In the genomic region with DNA sequence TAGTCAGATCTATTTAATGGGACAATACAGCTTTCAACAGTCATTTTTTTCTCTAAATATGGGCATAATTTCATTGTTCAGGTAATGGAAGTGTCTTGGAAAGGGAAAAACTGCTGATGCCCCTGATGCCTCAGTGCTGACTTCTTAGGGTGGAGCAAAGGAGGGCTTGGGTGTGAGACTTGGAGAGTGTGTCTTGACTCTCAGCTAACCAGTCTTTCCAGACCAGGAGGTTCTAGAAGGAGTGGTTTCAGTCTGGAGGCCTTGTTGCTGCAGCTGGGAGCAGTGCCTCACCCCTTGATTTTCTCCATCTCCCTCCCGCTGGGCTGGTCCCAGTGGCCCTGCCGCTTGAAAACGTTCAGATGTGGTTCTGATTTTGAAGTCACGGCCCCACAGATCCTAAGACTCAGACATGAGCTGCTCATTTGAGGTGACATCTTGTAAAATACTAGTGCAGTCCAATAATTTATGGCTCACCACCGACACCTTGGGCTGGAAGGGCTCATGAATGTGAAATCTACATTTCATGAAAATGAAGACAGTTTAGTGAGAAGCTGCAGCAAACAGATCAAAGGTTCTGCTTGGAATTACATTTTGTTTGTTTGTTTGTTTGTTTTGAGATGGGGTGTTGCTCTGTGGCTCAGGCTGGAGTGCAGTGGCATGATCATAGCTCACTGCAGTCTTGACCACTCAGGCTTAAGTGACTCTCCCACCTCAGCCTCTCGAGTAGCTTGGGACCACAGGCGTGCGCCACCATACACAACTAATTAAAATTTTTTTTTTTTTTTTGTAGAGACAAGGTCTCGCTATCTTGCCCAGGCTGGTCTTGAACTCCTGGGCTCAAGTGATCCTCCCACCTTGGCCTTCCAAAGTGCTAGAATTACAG, we compare ENCODE assay signal across 21 cellular contexts. TPM values are rescaled to one million over a fixed set of nuclear protein-coding genes. Genes with fewer than 3 reads are reported as not detected.
DNase-seq lines count a peak whose midpoint lies in the region; ATAC-seq and TF ChIP-seq lines count a peak whose summit lies in the region.
"Had no signal": no experiment of that assay in that cellular context is flagged by ENCODE, and none has a peak within 500 bp of the region (broad histone marks: within the 10 kb centered on the region; RNA-seq: fewer than 3 reads in every experiment).

No MANE protein-coding gene starts in this region.

- H3K4me3 ChIP-seq in cardiac muscle cell (no peak overlapping the region), colonic mucosa (no peak overlapping the region), mucosa of descending colon (no peak overlapping the region), dorsolateral prefrontal cortex (no peak overlapping the region)
- H3K4me3 ChIP-seq: gastroesophageal sphincter had no signal

- H3K4me1 Mint-ChIP-seq in type B pancreatic cell (ENCODE audit: unreplicated experiment), result peaks cover 37% of the 10 kb centered on the region

- H3K9me3 Mint-ChIP-seq in type B pancreatic cell, result no peaks in the 10 kb centered on the region
- H3K9me3 Mint-ChIP-seq: naive B cell had no signal

- no peaks in the 10 kb centered on the region for H3K9me3 ChIP-seq in cardiac muscle cell (ENCODE audit: low read depth)
- no peaks in the 10 kb centered on the region for H3K9me3 ChIP-seq in colonic mucosa
- no peaks in the 10 kb centered on the region for H3K9me3 ChIP-seq in mucosa of descending colon
- H3K9me3 ChIP-seq: BE2C, gastroesophageal sphincter had no signal

- TF ChIP-seq CTCF in cardiac muscle cell (IDR thresholded peaks at IDR 0.05; ENCODE audit: low read depth, low read length), result no peak
- TF ChIP-seq CTCF in colonic mucosa (IDR thresholded peaks at IDR 0.05), result no peak
- no peak for TF ChIP-seq CTCF in mucosa of descending colon (IDR thresholded peaks at IDR 0.05)
- TF ChIP-seq CTCF in type B pancreatic cell (conservative IDR thresholded peaks at IDR 0.05), result no peak
- TF ChIP-seq CTCF in dorsolateral prefrontal cortex (IDR thresholded peaks at IDR 0.05 in 54 of 56, conservative IDR thresholded peaks at IDR 0.05 in 2 of 56; ENCODE audit: low read depth in 1 of 56, partially characterized antibody in 56 of 56), result no peak

- peak overlapping the region; percentile 19 for H3K27ac ChIP-seq in cardiac muscle cell
- peak overlapping the region; percentile 90 for H3K27ac ChIP-seq in colonic mucosa
- no peak overlapping the region for H3K27ac ChIP-seq in dorsolateral prefrontal cortex
- H3K27ac ChIP-seq: gastroesophageal sphincter, parathyroid adenoma, VCaP had no signal

- H3K27me3 Mint-ChIP-seq in type B pancreatic cell, result peaks cover 4% of the 10 kb centered on the region

- no peaks in the 10 kb centered on the region for H3K27me3 ChIP-seq in cardiac muscle cell
- H3K27me3 ChIP-seq in colonic mucosa, result no peaks in the 10 kb centered on the region
- peaks cover 0 to 95% (median 29%) of the 10 kb centered on the region in 45 donors for H3K27me3 ChIP-seq in dorsolateral prefrontal cortex

- H3K36me3 ChIP-seq in cardiac muscle cell, result peaks cover 4% of the 10 kb centered on the region
- H3K36me3 ChIP-seq in colonic mucosa, result no peaks in the 10 kb centered on the region
- H3K36me3 ChIP-seq in mucosa of descending colon (ENCODE audit: low read depth), result no peaks in the 10 kb centered on the region
- H3K36me3 ChIP-seq: BE2C, gastroesophageal sphincter had no signal

- H3K4me1 ChIP-seq in cardiac muscle cell (ENCODE audit: low read depth), result peaks cover 34% of the 10 kb centered on the region
- H3K4me1 ChIP-seq in colonic mucosa, result no peaks in the 10 kb centered on the region
- H3K4me1 ChIP-seq in mucosa of descending colon (ENCODE audit: low read depth), result peaks cover 28% of the 10 kb centered on the region
- H3K4me1 ChIP-seq: BE2C had no signal

- H3K36me3 Mint-ChIP-seq in type B pancreatic cell, result peaks cover 35% of the 10 kb centered on the region
- H3K36me3 Mint-ChIP-seq: naive B cell had no signal

- H3K27ac Mint-ChIP-seq in type B pancreatic cell, result peak overlapping the region; percentile 91

- H3K9ac ChIP-seq in colonic mucosa (ENCODE audit: low read depth in 2 of 2, low read length in 2 of 2), result peak overlapping the region in 1 of 2 donors; percentile 71
- H3K9ac ChIP-seq: parathyroid adenoma had no signal

- no peak for DNase-seq in cardiac muscle cell (ENCODE audit: low read depth in 1 of 2, low spot score in 1 of 2)
- no peak for DNase-seq in left cardiac atrium
- DNase-seq in colonic mucosa, result peak; percentile 75
- peak in 2 of 3 donors; percentile 45 to 64 for DNase-seq in mucosa of descending colon
- no peak for DNase-seq in type B pancreatic cell (ENCODE audit: extremely low spot score, unreplicated experiment)
- no peak for DNase-seq in dorsolateral prefrontal cortex
- no peak for DNase-seq in DMS 273 treated with DMSO at 0.1 percent for 48 hours (lab: John Stamatoyannopoulos, UW)
- DNase-seq: 8988T; activated naive CD4-positive, alpha-beta T cell; anterior cingulate cortex; BE2C; MM.1S; naive B cell; NCI-H1930; NCI-H446 treated with DMSO at 0.1 percent for 48 hours; Right ventricle myocardium superior; stimulated activated CD4-positive, alpha-beta T cell treated with anti-CD3 and anti-CD28 coated beads, Interleukin-4, amount 100 ng/mL, for 24 hours had no signal

- intact Hi-C loops in left cardiac atrium (cut with DNase I) (no loop called here), colonic mucosa (cut with DNase I) (no loop called here), mucosa of descending colon (cut with DNase I, micrococcal nuclease) (no loop called here), dorsolateral prefrontal cortex (cut with DNase I) (no loop called here)

- H3K4me3 Mint-ChIP-seq in type B pancreatic cell, result peak overlapping the region; percentile 85

- ATAC-seq in left cardiac atrium, result no peak
- ATAC-seq in mucosa of descending colon, result peak; percentile 17
- no peak for ATAC-seq in HG02571 (IDR thresholded peaks at IDR 0.05; ENCODE audit: unreplicated experiment)
- ATAC-seq: gastroesophageal sphincter had no signal

RNA-seq across cellular contexts. Expression of a gene that starts 5.6 kb away (rescaled TPM):
- 185 and 362 TPM in 2 replicates for total RNA-seq in cardiac muscle cell
- 154 and 237 TPM in 2 replicates for polyA plus RNA-seq in cardiac muscle cell
- 100 to 1,000 TPM; 179 to 198 TPM for total RNA-seq in left cardiac atrium
- 100 to 1,000 TPM; 201 to 250 TPM for total RNA-seq in colonic mucosa
- 100 to 1,000 TPM in 2 of 3 donors, 10 to 100 TPM in 1; 85.2 to 265 (median 177) TPM for total RNA-seq in mucosa of descending colon
- total RNA-seq in type B pancreatic cell (ENCODE audit: low replicate concordance), result 210 and 517 TPM in 2 replicates
- 10 to 100 TPM in 16 of 120 experiments, 1 to 10 TPM in 104; 1.2 to 31.8 (median 2.9) TPM for total RNA-seq in dorsolateral prefrontal cortex

RNA-seq across cellular contexts. Expression of a gene that starts 42.9 kb away (rescaled TPM):
- total RNA-seq in cardiac muscle cell, result 10.1 and 24.8 TPM in 2 replicates
- 9.2 and 14.4 TPM in 2 replicates for polyA plus RNA-seq in cardiac muscle cell
- total RNA-seq in left cardiac atrium, result 10 to 100 TPM; 10.3 to 12.6 TPM
- 10 to 100 TPM; 13.8 to 14.6 TPM for total RNA-seq in colonic mucosa
- total RNA-seq in mucosa of descending colon, result 10 to 100 TPM; 10.6 to 14.2 (median 11.0) TPM
- 12.4 and 21.5 TPM in 2 replicates for total RNA-seq in type B pancreatic cell (ENCODE audit: low replicate concordance)
- 10 to 100 TPM in 102 of 120 experiments, 1 to 10 TPM in 18; 7.9 to 25.1 (median 12.6) TPM for total RNA-seq in dorsolateral prefrontal cortex

Comparison
In these comparisons a context has a peak if more than half of its experiments do, and no peak if none do; other contexts are left out.
1. DNase-seq: peak in colonic mucosa (single experiment) and mucosa of descending colon (2 of 3); none in cardiac muscle cell (0 of 2), left cardiac atrium (single experiment), type B pancreatic cell (single experiment), dorsolateral prefrontal cortex (0 of 10) and DMS 273 treated with DMSO at 0.1 percent for 48 hours (single experiment).
2. H3K27ac ChIP-seq: peak in cardiac muscle cell (single experiment) and colonic mucosa (single experiment); none in dorsolateral prefrontal cortex (0 of 59).